14 cellular contexts compared by ENCODE assay signal in genomic region chr6:42471116-42471515, GRCh38. TPM values are rescaled to one million over a fixed set of nuclear protein-coding genes. Genes with fewer than 3 reads are reported as not detected.
A peak's percentile ranks its signal among the peaks of the same experiment; 100 is the strongest.
DNase-seq lines count a peak whose midpoint lies in the region; ATAC-seq, FAIRE-seq and TF ChIP-seq lines count a peak whose summit lies in the region.
"Had no signal": no experiment of that assay in that cellular context is flagged by ENCODE, and none has a peak within 500 bp of the region (broad histone marks: within the 10 kb centered on the region; RNA-seq: fewer than 3 reads in every experiment).

No MANE protein-coding gene starts in this region.

- DNase-seq in T-helper 2 cell treated with Interferon-gamma antibody and Interleukin-4, amounts not matched to agents 5 μg/mL and 100 μg/mL, for 36 hours (ENCODE audit: low spot score), result peak; percentile 21
- no peak for DNase-seq in T-helper 2 cell
- DNase-seq in activated CD8-positive, alpha-beta T cell treated with anti-CD3 and anti-CD28 coated beads for 36 hours, result peak; percentile 23
- DNase-seq in activated CD8-positive, alpha-beta T cell treated with anti-CD3 and anti-CD28 coated beads, Interleukin-2, amount 10 ng/mL, durations not matched to agents 7 days and 5 days, result no peak
- DNase-seq in endothelial cell (ENCODE audit: low spot score), result no peak
- DNase-seq in HTR-8/SVneo (ENCODE audit: insufficient read length, low spot score), result no peak
- DNase-seq in GM13976 (ENCODE audit: low spot score), result no peak
- DNase-seq: CD4-positive, alpha-beta memory T cell; DMS79 treated with DMSO at 0.1 percent for 48 hours; GF-D8; H9 had no signal

- intact Hi-C loops in activated CD8-positive, alpha-beta T cell treated with anti-CD3 and anti-CD28 coated beads for 36 hours (cut with micrococcal nuclease), result no loop called here

- no peak for TF ChIP-seq CTCF in activated CD8-positive, alpha-beta T cell treated with anti-CD3 and anti-CD28 coated beads for 36 hours (IDR thresholded peaks at IDR 0.05)
- TF ChIP-seq CTCF in endothelial cell (IDR thresholded peaks at IDR 0.05; ENCODE audit: unreplicated experiment) (no peak), GM13976 (IDR thresholded peaks at IDR 0.05; ENCODE audit: borderline replicate concordance, control extremely low read depth, extremely low read depth, insufficient read depth, missing control alignments) (no peak)

- in situ Hi-C loops in GM13976 (cut with MboI; ENCODE audit: low sequenced_read_pairs, unreplicated experiment), result no loop called here

- POLR2A ChIA-PET in activated CD8-positive, alpha-beta T cell treated with anti-CD3 and anti-CD28 coated beads for 36 hours (lab: Charles Lee), result no interaction called here
- POLR2A ChIA-PET in activated CD8-positive, alpha-beta T cell treated with anti-CD3 and anti-CD28 coated beads, Interleukin-2, amount 10 ng/mL, durations not matched to agents 7 days and 5 days (lab: Charles Lee), result no interaction called here

- FAIRE-seq in HTR-8/SVneo (lab: Jason Lieb, UNC), result no peak
- FAIRE-seq: A549, H1 had no signal

- ATAC-seq in activated CD8-positive, alpha-beta T cell treated with anti-CD3 and anti-CD28 coated beads for 36 hours, result no peak
- ATAC-seq in activated CD8-positive, alpha-beta T cell treated with anti-CD3 and anti-CD28 coated beads, Interleukin-2, amount 10 ng/mL, durations not matched to agents 7 days and 5 days, result no peak
- ATAC-seq: A549 had no signal

- H3K9me3 Mint-ChIP-seq in T-helper 2 cell treated with Interferon-gamma antibody and Interleukin-4, amounts not matched to agents 5 μg/mL and 100 μg/mL, for 36 hours, result peaks cover 21% of the 10 kb centered on the region
- peaks cover 13% of the 10 kb centered on the region for H3K9me3 Mint-ChIP-seq in activated CD8-positive, alpha-beta T cell treated with anti-CD3 and anti-CD28 coated beads for 36 hours
- H3K9me3 Mint-ChIP-seq in activated CD8-positive, alpha-beta T cell treated with anti-CD3 and anti-CD28 coated beads, Interleukin-2, amount 10 ng/mL, durations not matched to agents 7 days and 5 days (ENCODE audit: insufficient read depth), result peaks cover 5% of the 10 kb centered on the region
- H3K9me3 Mint-ChIP-seq in endothelial cell (ENCODE audit: unreplicated experiment), result no peaks in the 10 kb centered on the region

- CTCF ChIA-PET in activated CD8-positive, alpha-beta T cell treated with anti-CD3 and anti-CD28 coated beads for 36 hours (lab: Charles Lee), result interaction anchor here (1.3 to 3.5 kb wide), 3 partner anchors 15 to 77 kb away, joined by 3 to 13 read pairs (median 5); no protein-coding TSS in a partner anchor
- CTCF ChIA-PET in activated CD8-positive, alpha-beta T cell treated with anti-CD3 and anti-CD28 coated beads, Interleukin-2, amount 10 ng/mL, durations not matched to agents 7 days and 5 days (lab: Charles Lee), result interaction anchor here (1.2 kb wide), 2 partner anchors 60 to 76 kb away, joined by 3 to 4 read pairs; no protein-coding TSS in a partner anchor

- peaks cover 13% of the 10 kb centered on the region for H3K27me3 Mint-ChIP-seq in T-helper 2 cell treated with Interferon-gamma antibody and Interleukin-4, amounts not matched to agents 5 μg/mL and 100 μg/mL, for 36 hours (ENCODE audit: low read depth)
- H3K27me3 Mint-ChIP-seq in activated CD8-positive, alpha-beta T cell treated with anti-CD3 and anti-CD28 coated beads for 36 hours, result no peaks in the 10 kb centered on the region
- peaks cover 11% of the 10 kb centered on the region for H3K27me3 Mint-ChIP-seq in activated CD8-positive, alpha-beta T cell treated with anti-CD3 and anti-CD28 coated beads, Interleukin-2, amount 10 ng/mL, durations not matched to agents 7 days and 5 days (ENCODE audit: low read depth)
- H3K27me3 Mint-ChIP-seq in endothelial cell (ENCODE audit: unreplicated experiment), result peaks cover 2% of the 10 kb centered on the region
- H3K27me3 Mint-ChIP-seq: CD4-positive, alpha-beta memory T cell had no signal

- H3K4me3 Mint-ChIP-seq in T-helper 2 cell treated with Interferon-gamma antibody and Interleukin-4, amounts not matched to agents 5 μg/mL and 100 μg/mL, for 36 hours, result no peak overlapping the region
- H3K4me3 Mint-ChIP-seq in activated CD8-positive, alpha-beta T cell treated with anti-CD3 and anti-CD28 coated beads for 36 hours, result no peak overlapping the region
- H3K4me3 Mint-ChIP-seq in activated CD8-positive, alpha-beta T cell treated with anti-CD3 and anti-CD28 coated beads, Interleukin-2, amount 10 ng/mL, durations not matched to agents 7 days and 5 days, result no peak overlapping the region
- H3K4me3 Mint-ChIP-seq in endothelial cell (ENCODE audit: unreplicated experiment), result no peak overlapping the region
- H3K4me3 Mint-ChIP-seq: CD14-positive monocyte; CD4-positive, alpha-beta memory T cell; H9 had no signal

- H3K36me3 Mint-ChIP-seq in T-helper 2 cell treated with Interferon-gamma antibody and Interleukin-4, amounts not matched to agents 5 μg/mL and 100 μg/mL, for 36 hours (ENCODE audit: low read depth), result peaks cover 1% of the 10 kb centered on the region
- H3K36me3 Mint-ChIP-seq in activated CD8-positive, alpha-beta T cell treated with anti-CD3 and anti-CD28 coated beads for 36 hours (ENCODE audit: low read depth), result no peaks in the 10 kb centered on the region
- peaks cover 2% of the 10 kb centered on the region for H3K36me3 Mint-ChIP-seq in activated CD8-positive, alpha-beta T cell treated with anti-CD3 and anti-CD28 coated beads, Interleukin-2, amount 10 ng/mL, durations not matched to agents 7 days and 5 days (ENCODE audit: low read depth)
- H3K36me3 Mint-ChIP-seq in endothelial cell (ENCODE audit: low read depth, unreplicated experiment), result peaks cover 6% of the 10 kb centered on the region
- H3K36me3 Mint-ChIP-seq: CD14-positive monocyte had no signal

- H3K4me1 Mint-ChIP-seq in T-helper 2 cell treated with Interferon-gamma antibody and Interleukin-4, amounts not matched to agents 5 μg/mL and 100 μg/mL, for 36 hours (ENCODE audit: low read depth), result peaks cover 8% of the 10 kb centered on the region
- no peaks in the 10 kb centered on the region for H3K4me1 Mint-ChIP-seq in activated CD8-positive, alpha-beta T cell treated with anti-CD3 and anti-CD28 coated beads for 36 hours (ENCODE audit: low read depth)
- H3K4me1 Mint-ChIP-seq in activated CD8-positive, alpha-beta T cell treated with anti-CD3 and anti-CD28 coated beads, Interleukin-2, amount 10 ng/mL, durations not matched to agents 7 days and 5 days (ENCODE audit: low read depth), result no peaks in the 10 kb centered on the region
- peaks cover 12% of the 10 kb centered on the region for H3K4me1 Mint-ChIP-seq in endothelial cell (ENCODE audit: unreplicated experiment)
- H3K4me1 Mint-ChIP-seq: CD14-positive monocyte; CD4-positive, alpha-beta memory T cell had no signal

- peak overlapping the region; percentile 65 for H3K27ac Mint-ChIP-seq in T-helper 2 cell treated with Interferon-gamma antibody and Interleukin-4, amounts not matched to agents 5 μg/mL and 100 μg/mL, for 36 hours
- no peak overlapping the region for H3K27ac Mint-ChIP-seq in activated CD8-positive, alpha-beta T cell treated with anti-CD3 and anti-CD28 coated beads for 36 hours
- no peak overlapping the region for H3K27ac Mint-ChIP-seq in activated CD8-positive, alpha-beta T cell treated with anti-CD3 and anti-CD28 coated beads, Interleukin-2, amount 10 ng/mL, durations not matched to agents 7 days and 5 days
- H3K27ac Mint-ChIP-seq in endothelial cell (ENCODE audit: unreplicated experiment), result peak overlapping the region; percentile 30
- H3K27ac Mint-ChIP-seq: CD14-positive monocyte; CD4-positive, alpha-beta memory T cell; H9 had no signal

RNA-seq across cellular contexts. Expression of gene TRERF1, which starts 19.4 kb away (rescaled TPM):
- 1 to 10 TPM; 6.5 to 6.9 TPM for total RNA-seq in activated CD8-positive, alpha-beta T cell treated with anti-CD3 and anti-CD28 coated beads for 36 hours
- 10 to 100 TPM; 11.3 to 11.8 TPM for total RNA-seq in activated CD8-positive, alpha-beta T cell treated with anti-CD3 and anti-CD28 coated beads, Interleukin-2, amount 10 ng/mL, durations not matched to agents 7 days and 5 days
- total RNA-seq in endothelial cell (ENCODE audit: unreplicated experiment), result 8.7 TPM

Comparison
In these comparisons a context has a peak if more than half of its experiments do, and no peak if none do; other contexts are left out.
1. DNase-seq: peak in T-helper 2 cell treated with Interferon-gamma antibody and Interleukin-4, amounts not matched to agents 5 μg/mL and 100 μg/mL, for 36 hours (single experiment) and activated CD8-positive, alpha-beta T cell treated with anti-CD3 and anti-CD28 coated beads for 36 hours (single experiment); none in T-helper 2 cell (0 of 5), activated CD8-positive, alpha-beta T cell treated with anti-CD3 and anti-CD28 coated beads, Interleukin-2, amount 10 ng/mL, durations not matched to agents 7 days and 5 days (single experiment), endothelial cell (single experiment), HTR-8/SVneo (single experiment) and GM13976 (single experiment).
2. H3K27ac Mint-ChIP-seq: peak in T-helper 2 cell treated with Interferon-gamma antibody and Interleukin-4, amounts not matched to agents 5 μg/mL and 100 μg/mL, for 36 hours (single experiment) and endothelial cell (single experiment); none in activated CD8-positive, alpha-beta T cell treated with anti-CD3 and anti-CD28 coated beads for 36 hours (single experiment) and activated CD8-positive, alpha-beta T cell treated with anti-CD3 and anti-CD28 coated beads, Interleukin-2, amount 10 ng/mL, durations not matched to agents 7 days and 5 days (single experiment).